8 cellular contexts compared by ENCODE assay signal in genomic region chr1:234373938-234374240, GRCh38. TPM values are rescaled to one million over a fixed set of nuclear protein-coding genes. Genes with fewer than 3 reads are reported as not detected.
DNase-seq lines count a peak whose midpoint lies in the region; ATAC-seq, FAIRE-seq and TF ChIP-seq lines count a peak whose summit lies in the region.

No MANE protein-coding gene starts in this region.

- no peaks in the 10 kb centered on the region for H3K79me1 ChIP-seq in H1 (ENCODE audit: low read depth, low read length)

- H3K4me3 ChIP-seq in BJ (ENCODE audit: low read depth, low read length) = peak overlapping the region; percentile 81
- H3K4me3 ChIP-seq in Karpas-422 (ENCODE audit: low read length) = peak overlapping the region; percentile 96
- peak overlapping the region; percentile 77 to 96 (median 94) for H3K4me3 ChIP-seq in H1 (ENCODE audit: extremely low read depth in 1 of 4, insufficient read depth in 2 of 4, low read depth in 3 of 4, low read length in 4 of 4)

- no peak overlapping the region for H3K14ac ChIP-seq in H1 (ENCODE audit: insufficient read length)

- no peak overlapping the region for H2BK120ac ChIP-seq in H1 (replicated peaks; ENCODE audit: low read depth, low read length)

- H3K36me3 Mint-ChIP-seq in nephron progenitor cell (ENCODE audit: low read depth) = peaks cover 34% of the 10 kb centered on the region

- H3K27ac ChIP-seq in Karpas-422 (ENCODE audit: low read length) (peak overlapping the region; percentile 90), H1 (ENCODE audit: low read depth, low read length) (peak overlapping the region; percentile 85)

- H2BK15ac ChIP-seq in H1 (ENCODE audit: low read length) = no peak overlapping the region

- FAIRE-seq in H1 (lab: Jason Lieb, UNC) = no peak

- H3K9me3 Mint-ChIP-seq in nephron progenitor cell = no peaks in the 10 kb centered on the region

- H3K9ac ChIP-seq in Karpas-422 (ENCODE audit: low read length) (peak overlapping the region; percentile 94), H1 (replicated peaks in 1 of 4; ENCODE audit: extremely low read depth in 1 of 4, low read depth in 3 of 4, low read length in 3 of 4) (peak overlapping the region; percentile 70 to 89 (median 87))

- H3K27ac Mint-ChIP-seq in nephron progenitor cell = peak overlapping the region; percentile 99

- H4K20me1 ChIP-seq in Karpas-422 (ENCODE audit: insufficient read depth, low read depth, low read length) = no peaks in the 10 kb centered on the region; the same call in 1 of the 2 replicates
- no peaks in the 10 kb centered on the region for H4K20me1 ChIP-seq in H1 (replicated peaks in 1 of 2; ENCODE audit: control insufficient read depth in 1 of 2, insufficient read depth in 2 of 2, low read length in 2 of 2)

- peaks cover 5% of the 10 kb centered on the region for H3K36me3 ChIP-seq in BJ (ENCODE audit: control insufficient read depth, insufficient read depth, low read length)
- H3K36me3 ChIP-seq in Karpas-422 (ENCODE audit: insufficient read depth, low read length) = peaks cover 33% of the 10 kb centered on the region
- H3K36me3 ChIP-seq in H1 (ENCODE audit: control insufficient read depth in 2 of 4, insufficient read depth in 4 of 4, low read length in 3 of 4) = peaks cover 6 to 25% (median 16%) of the 10 kb centered on the region in 4 experiments; a peak in 7 of 8 replicates

- H3K9me3 ChIP-seq in Karpas-422 (ENCODE audit: low read length) (no peaks in the 10 kb centered on the region), H1 (ENCODE audit: insufficient read depth in 2 of 2, low read depth in 1 of 2, low read length in 1 of 2) (no peaks in the 10 kb centered on the region)

- WGBS in H1 (ENCODE audit: extremely low coverage in 1 of 2, insufficient coverage in 1 of 2, insufficient read length in 1 of 2, insufficient replicate concordance in 2 of 2, low coverage in 1 of 2, low lambda C conversion rate in 2 of 2, missing lambda C conversion rate in 1 of 2), 2 experiments = 17% methylated on average over 5 of the region's 6 CpGs; no CpG with 5 or more reads in 1 of the 2 experiments

- H2BK12ac ChIP-seq in H1 (ENCODE audit: low read depth, low read length) = no peak overlapping the region

- TF ChIP-seq RAD21 in H1 (IDR thresholded peaks at IDR 0.05 in 1 of 2, conservative IDR thresholded peaks at IDR 0.05 in 1 of 2; ENCODE audit: low read depth in 2 of 2, low read length in 2 of 2) = no peak

- CTCF ChIA-PET in BJ (lab: Yijun Ruan, JAX) = interaction anchor here (0.6 kb wide), 1 partner anchor 31 kb away, joined by 3 read pairs; no protein-coding TSS in a partner anchor
- CTCF ChIA-PET in H1 (lab: Charles Lee; ENCODE audit: partially characterized antibody) = interaction anchor here (0.9 to 3.4 kb wide), 10 partner anchors 10 to 260 kb away, joined by 3 to 15 read pairs (median 4); no protein-coding TSS in a partner anchor

- H3K4me2 ChIP-seq in Karpas-422 (ENCODE audit: low read depth, low read length, poor library complexity, severe bottlenecking) = peak overlapping the region; percentile 97
- H3K4me2 ChIP-seq in H1 (ENCODE audit: insufficient read depth in 1 of 2, low read depth in 2 of 2, low read length in 2 of 2) = peak overlapping the region; percentile 66 to 70

- peaks cover 32% of the 10 kb centered on the region for H3K4me1 Mint-ChIP-seq in nephron progenitor cell

- H4K91ac ChIP-seq in H1 (replicated peaks; ENCODE audit: insufficient read length, low read length) = peak overlapping the region; percentile 29

- H2AFZ ChIP-seq in Karpas-422 (ENCODE audit: low read length) (peak overlapping the region; percentile 91), H1 (ENCODE audit: low read length) (peak overlapping the region; percentile 90)

- H3K79me2 ChIP-seq in Karpas-422 (ENCODE audit: low read length) (peaks cover 43% of the 10 kb centered on the region), H1 (ENCODE audit: control insufficient read depth in 1 of 2, insufficient read depth in 2 of 2, low read length in 2 of 2) (peaks cover 0 to 12% of the 10 kb centered on the region in 2 experiments; a peak in 2 of 4 replicates)

- ATAC-seq in GM21381 (IDR thresholded peaks at IDR 0.05; ENCODE audit: unreplicated experiment) = peak; percentile 14

- no peak for TF ChIP-seq CTCF in BJ (IDR thresholded peaks at IDR 0.05; ENCODE audit: insufficient read depth, low read depth, low read length)
- no peak for TF ChIP-seq CTCF in H1 (IDR thresholded peaks at IDR 0.05; ENCODE audit: control extremely low read depth in 1 of 3, insufficient read depth in 1 of 3, low read depth in 1 of 3, low read length in 3 of 3)
- TF ChIP-seq CTCF in nephron progenitor cell (IDR thresholded peaks at IDR 0.05) = no peak

- POLR2A ChIA-PET in BJ (lab: Charles Lee) (interaction anchor here (0.6 kb wide), 1 partner anchor 1470 kb away, joined by 3 read pairs; no protein-coding TSS in a partner anchor), H1 (lab: Charles Lee; ENCODE audit: partially characterized antibody) (interaction anchor here (0.7 to 2.2 kb wide), 5 partner anchors 9 to 177 kb away, joined by 3 to 8 read pairs (median 6); no protein-coding TSS in a partner anchor)

- no peak for TF ChIP-seq EP300 in H1 (IDR thresholded peaks at IDR 0.05; ENCODE audit: borderline replicate concordance in 1 of 2, low read depth in 2 of 2, low read length in 2 of 2)

- peaks cover 32% of the 10 kb centered on the region for H3K27me3 Mint-ChIP-seq in nephron progenitor cell (ENCODE audit: low read depth, poor library complexity)

- no peak overlapping the region for H2BK20ac ChIP-seq in H1 (ENCODE audit: low read length)

- H2BK5ac ChIP-seq in H1 (ENCODE audit: low read depth, low read length) = 0 out of 2 replicates have a peak overlapping the region, but pooled peaks have one; percentile 75

- peak overlapping the region; percentile 71 for H3K4ac ChIP-seq in H1 (replicated peaks; ENCODE audit: insufficient read length, low read depth, low read length)

- H2AK5ac ChIP-seq in H1 (ENCODE audit: low read depth, low read length) = no peak overlapping the region

- no peak overlapping the region for H3K23ac ChIP-seq in H1 (ENCODE audit: insufficient read length)

- no peak for TF ChIP-seq POLR2A in H1 (IDR thresholded peaks at IDR 0.05; ENCODE audit: control extremely low read depth in 1 of 2, low read depth in 2 of 2, low read length in 2 of 2)

- no peaks in the 10 kb centered on the region for H3K23me2 ChIP-seq in H1 (ENCODE audit: low read depth, low read length)

- no peaks in the 10 kb centered on the region for H3K9me2 ChIP-seq in Karpas-422 (replicated peaks; ENCODE audit: insufficient read depth, low read length)

- H3K18ac ChIP-seq in H1 (ENCODE audit: extremely low read depth, low read length) = peak overlapping the region; percentile 15; the same call in 1 of the 2 replicates

- H3K27me3 ChIP-seq in BJ (ENCODE audit: control insufficient read depth, insufficient read depth, low read length) (no peaks in the 10 kb centered on the region), Karpas-422 (ENCODE audit: low read length) (no peaks in the 10 kb centered on the region), H1 (replicated peaks in 1 of 4; ENCODE audit: control insufficient read depth in 3 of 4, extremely low read depth in 1 of 4, insufficient read depth in 3 of 4, low read length in 3 of 4) (no peaks in the 10 kb centered on the region; a peak in 1 of 7 replicates)

- H4K5ac ChIP-seq in H1 (ENCODE audit: insufficient read length, low read depth, low read length) = peak overlapping the region; percentile 22

- peaks cover 30% of the 10 kb centered on the region for H3K4me1 ChIP-seq in Karpas-422 (ENCODE audit: low read length)
- H3K4me1 ChIP-seq in H1 (replicated peaks in 1 of 4; ENCODE audit: control insufficient read depth in 3 of 4, insufficient read depth in 4 of 4, low read length in 3 of 4) = peaks cover 0 to 4% (median 1%) of the 10 kb centered on the region in 4 experiments; a peak in 3 of 7 replicates

- H4K8ac ChIP-seq in H1 (ENCODE audit: extremely low read depth, insufficient read depth, low read length) = peak overlapping the region; percentile 93; the same call in 1 of the 2 replicates

- H3K4me3 Mint-ChIP-seq in nephron progenitor cell = peak overlapping the region; percentile 99

- H3K56ac ChIP-seq in H1 (replicated peaks; ENCODE audit: insufficient read length, low read depth, low read length) = peak overlapping the region; percentile 89

- DNase-seq in BJ (ENCODE audit: low read depth) = no peak
- no peak for DNase-seq in Karpas-422
- DNase-seq in H1 (ENCODE audit: low read depth in 1 of 2, low spot score in 2 of 2) = no peak
- no peak for DNase-seq in nephron progenitor cell
- no peak for DNase-seq in NCI-H1436 (lab: John Stamatoyannopoulos, UW)
- no peak for DNase-seq in Kasumi-1 (lab: John Stamatoyannopoulos, UW)
- DNase-seq in occipital lobe (lab: John Stamatoyannopoulos, UW) = no peak

TF ChIP-seq in H1, 55 proteins besides CTCF, POLR2A, EP300 and RAD21 (continues in another document):
- TF ChIP-seq SP2 (IDR thresholded peaks at IDR 0.05; ENCODE audit: low read length) (0 out of 2 replicates have a peak, but pooled peaks have one; percentile 1), CTBP2 (IDR thresholded peaks at IDR 0.05; ENCODE audit: borderline replicate concordance, insufficient read depth, insufficient read length, low read length) (no peak), E2F6 (IDR thresholded peaks at IDR 0.05) (no peak), CBX8 (IDR thresholded peaks at IDR 0.05; ENCODE audit: borderline replicate concordance, low read depth, low read length) (no peak), TAF1 (IDR thresholded peaks at IDR 0.05; ENCODE audit: low read depth, low read length) (no peak), ZNF274 (IDR thresholded peaks at IDR 0.05; ENCODE audit: borderline replicate concordance, extremely low read depth, low read length) (no peak)

RNA-seq across cellular contexts. Expression of gene COA6, which starts 0.6 kb away (rescaled TPM):
- 11.7 and 15.9 TPM in 2 replicates for polyA plus RNA-seq in BJ (2011; rRNA removed)
- 2.5 and 2.7 TPM in 2 replicates for polyA minus RNA-seq in BJ (2011; rRNA and poly(A)+ RNA removed)
- 48.9 and 55.0 TPM in 2 replicates for total RNA-seq in Karpas-422 (2014; rRNA removed; shearing (Covaris generic); ENCODE audit: low replicate concordance)
- 40.4 and 44.9 TPM in 2 replicates for total RNA-seq in H1 (2021; fragmentation: NEBNext Ultra II Directional; extraction: Animal tissue kit (Norgen Biotek cat#: 25700))
- 22.9 and 24.9 TPM in 2 replicates for polyA plus RNA-seq in H1 (2011; rRNA removed)
- polyA plus RNA-seq in H1 (2011; cell fraction: cytosol; rRNA removed) = 34.5 TPM
- 15.4 TPM for polyA plus RNA-seq in H1 (2011; cell fraction: nucleus; rRNA removed)
- polyA plus RNA-seq in H1 (2012, experiment 1 of 2) = 31.6 to 43.1 TPM (median 32.7 TPM) in 4 replicates
- 27.9 TPM for polyA plus RNA-seq in H1 (2012, experiment 2 of 2)
- polyA plus RNA-seq in H1 (2013, experiment 1 of 2) = 47.9 TPM
- polyA plus RNA-seq in H1 (2013, experiment 2 of 2) = 44.7 TPM
- 2.7 and 3.4 TPM in 2 replicates for polyA minus RNA-seq in H1 (2011; rRNA and poly(A)+ RNA removed)
- 17.0 TPM for polyA minus RNA-seq in H1 (2011; cell fraction: cytosol; rRNA and poly(A)+ RNA removed)
- polyA minus RNA-seq in H1 (2011; cell fraction: nucleus; rRNA and poly(A)+ RNA removed) = 14.4 TPM
- 13.7 TPM for total RNA-seq in occipital lobe
